In the genomic region with DNA sequence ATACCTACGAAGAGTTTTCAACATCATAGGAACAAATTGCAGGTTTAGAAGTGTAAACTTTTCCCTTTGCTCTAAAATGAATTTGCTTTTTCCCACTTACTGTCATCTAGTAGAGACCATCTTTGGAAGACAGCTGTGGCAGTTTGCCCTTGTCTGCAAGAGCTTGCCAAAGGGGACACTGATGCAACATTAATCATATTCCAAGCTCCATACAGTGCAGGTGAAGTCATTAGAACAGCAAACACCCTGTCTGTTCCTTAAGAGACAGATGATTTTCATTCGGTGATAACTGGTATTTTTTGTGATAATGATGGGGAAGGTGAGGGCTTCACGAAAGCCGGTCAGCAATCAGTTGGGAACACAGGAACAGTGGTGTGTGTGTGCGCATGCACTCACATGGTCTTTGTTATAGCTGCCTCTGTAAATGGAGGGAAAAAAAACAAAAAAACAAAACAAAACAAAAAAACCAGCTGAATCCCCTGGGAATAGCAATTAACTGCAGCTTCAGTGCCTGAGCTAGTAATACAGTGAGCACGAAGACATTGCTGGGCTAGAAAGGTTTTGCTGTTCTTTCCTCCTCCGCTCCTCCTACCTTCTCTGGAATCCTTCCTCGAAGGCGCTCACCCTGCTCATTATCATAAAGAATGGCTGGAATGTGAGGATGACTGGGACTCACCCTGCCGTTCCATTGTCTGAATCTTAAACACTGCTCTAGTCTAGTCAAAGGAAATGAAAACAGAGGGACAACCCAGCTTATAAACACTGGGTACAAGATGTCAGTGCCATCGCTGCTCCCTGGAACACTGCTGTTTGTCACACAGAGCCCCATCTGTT, we compare ENCODE assay signal across 9 cellular contexts. TPM values are rescaled to one million over a fixed set of nuclear protein-coding genes. Genes with fewer than 3 reads are reported as not detected.
DNase-seq lines count a peak whose midpoint lies in the region; ATAC-seq and TF ChIP-seq lines count a peak whose summit lies in the region.
"Had no signal": no experiment of that assay in that cellular context is flagged by ENCODE, and none has a peak within 500 bp of the region (broad histone marks: within the 10 kb centered on the region; RNA-seq: fewer than 3 reads in every experiment).

No MANE protein-coding gene starts in this region.

- no peak overlapping the region for H3K4me3 Mint-ChIP-seq in endothelial cell (ENCODE audit: unreplicated experiment)
- H3K4me3 Mint-ChIP-seq: CD4-positive, alpha-beta memory T cell had no signal

- intact Hi-C loops in mammary epithelial cell (cut with micrococcal nuclease): no loop called here

- 11% methylated on average over 11 of the region's 11 CpGs for WGBS in mammary epithelial cell (ENCODE audit: low coverage, missing lambda C conversion rate)

- no peaks in the 10 kb centered on the region for H4K20me1 ChIP-seq in mammary epithelial cell (ENCODE audit: insufficient read depth, low read length)

- H3K4me2 ChIP-seq in mammary epithelial cell (ENCODE audit: insufficient read depth, low read depth, low read length): peak overlapping the region; percentile 74

- no TSS peak for BruUV-seq in mammary epithelial cell (replicated peaks; lab: Mats Ljungman, UMichigan)

- H3K27me3 ChIP-seq in mammary epithelial cell (ENCODE audit: insufficient read depth, low read length): no peaks in the 10 kb centered on the region

- H3K36me3 ChIP-seq in mammary epithelial cell (ENCODE audit: insufficient read depth, low read length): no peaks in the 10 kb centered on the region

- peaks cover 14% of the 10 kb centered on the region for H3K9me3 ChIP-seq in mammary epithelial cell (replicated peaks; ENCODE audit: insufficient read depth, low read length)

- no peak for TF ChIP-seq CTCF in mammary epithelial cell (conservative IDR thresholded peaks at IDR 0.05 in 1 of 2, IDR thresholded peaks at IDR 0.05 in 1 of 2; ENCODE audit: extremely low read depth in 1 of 2, insufficient read depth in 1 of 2, low read depth in 1 of 2, low read length in 2 of 2)
- no peak for TF ChIP-seq CTCF in endothelial cell (IDR thresholded peaks at IDR 0.05; ENCODE audit: unreplicated experiment)

- peaks cover 4% of the 10 kb centered on the region for H3K27me3 Mint-ChIP-seq in endothelial cell (ENCODE audit: unreplicated experiment)

- dilution Hi-C loops in mammary epithelial cell (cut with HindIII; ENCODE audit: low sequenced_read_pairs): loop anchor here (10.0 kb wide), 1 partner anchor 48 kb away; no protein-coding TSS in a partner anchor

- no peaks in the 10 kb centered on the region for H3K9me3 Mint-ChIP-seq in endothelial cell (ENCODE audit: unreplicated experiment)

- H3K4me1 Mint-ChIP-seq in endothelial cell (ENCODE audit: unreplicated experiment): peaks cover 12% of the 10 kb centered on the region
- H3K4me1 Mint-ChIP-seq: CD4-positive, alpha-beta memory T cell had no signal

- H3K27ac Mint-ChIP-seq in endothelial cell (ENCODE audit: unreplicated experiment): no peak overlapping the region
- H3K27ac Mint-ChIP-seq: CD4-positive, alpha-beta memory T cell had no signal

- in situ Hi-C loops in mammary epithelial cell (cut with MboI; ENCODE audit: low sequenced_read_pairs in 2 of 2): no loop called here

- peak overlapping the region; percentile 71 for H3K27ac ChIP-seq in mammary epithelial cell (ENCODE audit: insufficient read depth, low read depth, low read length)

- H3K4me3 ChIP-seq in mammary epithelial cell (replicated peaks in 1 of 3; ENCODE audit: insufficient read depth in 1 of 3, low read depth in 2 of 3, low read length in 3 of 3): peak overlapping the region in 2 of 3 experiments; percentile 7 to 16

- H3K36me3 Mint-ChIP-seq in endothelial cell (ENCODE audit: low read depth, unreplicated experiment): peaks cover 5% of the 10 kb centered on the region
- H3K36me3 Mint-ChIP-seq: CD4-positive, alpha-beta memory T cell had no signal

- peak overlapping the region; percentile 46 for H3K9ac ChIP-seq in mammary epithelial cell (ENCODE audit: insufficient read depth, low read length)

- peak overlapping the region; percentile 90 for H2AFZ ChIP-seq in mammary epithelial cell (ENCODE audit: low read depth, low read length)

- peak; percentile 52 for DNase-seq in AG08396 (ENCODE audit: low spot score)
- DNase-seq in NCI-H1694 treated with DMSO at 0.1 percent for 48 hours (lab: John Stamatoyannopoulos, UW): peak; percentile 32
- DNase-seq in mammary epithelial cell: peak; percentile 58
- peak; percentile 97 for DNase-seq in kidney glomerular epithelial cell (lab: John Stamatoyannopoulos, UW)
- DNase-seq in endothelial cell (ENCODE audit: low spot score): no peak
- no peak for DNase-seq in NK-92 (lab: John Stamatoyannopoulos, UW; ENCODE audit: unreplicated experiment)
- no peak for DNase-seq in NCI-H82 treated with DMSO at 0.1 percent for 48 hours (lab: John Stamatoyannopoulos, UW; ENCODE audit: unreplicated experiment)
- DNase-seq: CD4-positive, alpha-beta memory T cell had no signal

- CTCF ChIA-PET in mammary epithelial cell (lab: Charles Lee; ENCODE audit: low non-redundant PET): no interaction called here

- H3K79me2 ChIP-seq in mammary epithelial cell (ENCODE audit: insufficient read depth, low read length): no peaks in the 10 kb centered on the region

- peaks cover 37% of the 10 kb centered on the region for H3K4me1 ChIP-seq in mammary epithelial cell (ENCODE audit: insufficient read depth, low read length)

- no peak for ATAC-seq in HG02852 (IDR thresholded peaks at IDR 0.05; ENCODE audit: unreplicated experiment)

RNA-seq across cellular contexts. Expression of gene KIF13A, which starts 35.2 kb away (rescaled TPM):
- total RNA-seq in mammary epithelial cell: 10 to 100 TPM; 71.2 to 85.5 TPM
- polyA plus RNA-seq in mammary epithelial cell: 36.9 TPM
- 69.5 TPM for polyA minus RNA-seq in mammary epithelial cell
- total RNA-seq in endothelial cell (ENCODE audit: unreplicated experiment): 139 TPM

Comparison
In these comparisons a context has a peak if more than half of its experiments do, and no peak if none do; other contexts are left out.
1. DNase-seq: peak in AG08396 (single experiment), NCI-H1694 treated with DMSO at 0.1 percent for 48 hours (single experiment), mammary epithelial cell (single experiment) and kidney glomerular epithelial cell (single experiment); none in endothelial cell (single experiment), NK-92 (single experiment) and NCI-H82 treated with DMSO at 0.1 percent for 48 hours (single experiment).